In the genomic region with DNA sequence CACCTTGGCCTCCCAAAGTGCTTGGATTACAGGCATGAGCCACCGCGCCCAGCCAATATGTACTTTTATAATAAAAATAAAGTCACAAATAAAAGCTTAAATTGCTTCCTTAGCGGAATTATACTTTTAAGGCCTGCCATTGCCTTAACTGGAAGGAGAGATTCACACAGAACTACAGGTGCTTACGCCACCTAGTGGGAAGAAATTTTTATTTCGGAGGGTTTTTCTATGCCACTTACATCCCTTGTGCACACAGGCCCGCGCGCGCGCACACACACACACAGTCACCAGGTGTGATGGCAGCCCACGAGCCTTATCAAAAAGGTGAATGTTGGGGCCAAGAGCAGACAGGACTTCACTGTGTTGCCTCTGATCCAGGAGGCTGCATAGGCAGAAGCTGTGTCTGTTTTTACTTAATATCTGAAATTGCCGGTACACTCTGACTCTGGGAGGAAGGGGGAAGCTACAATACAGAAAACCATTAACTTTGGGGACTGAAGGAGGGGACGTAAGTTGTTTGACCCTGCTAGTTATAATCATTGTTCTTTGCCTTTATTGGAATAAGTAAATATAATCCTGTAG, we compare ENCODE assay signal across 8 cellular contexts.
DNase-seq lines count a peak whose midpoint lies in the region; ATAC-seq, FAIRE-seq and TF ChIP-seq lines count a peak whose summit lies in the region.

No MANE protein-coding gene starts in this region.

- FAIRE-seq in RCC 7860 (lab: Jason Lieb, UNC) = no peak

- ATAC-seq in left colon = peak; percentile 82
- ATAC-seq in stimulated activated memory B cell treated with anti-CD40 and anti-IgM and Interleukin-4, amounts not matched to agents 10 μg/mL and 1 μg/mL and 100 μg/mL, for 72 hours = peak; percentile 71
- no peak for ATAC-seq in GM21367 (IDR thresholded peaks at IDR 0.05; ENCODE audit: unreplicated experiment)
- no peak for ATAC-seq in GM19452 (IDR thresholded peaks at IDR 0.05; ENCODE audit: unreplicated experiment)

- no peak overlapping the region for H3K4me3 Mint-ChIP-seq in chondrocyte (ENCODE audit: unreplicated experiment)
- H3K4me3 Mint-ChIP-seq in stimulated activated memory B cell treated with anti-CD40 and anti-IgM and Interleukin-4, amounts not matched to agents 10 μg/mL and 1 μg/mL and 100 μg/mL, for 72 hours = no peak overlapping the region

- intact Hi-C loops in left colon (cut with DNase I, micrococcal nuclease) = loop anchor here in 1 of 2 donors (5.0 to 10.0 kb wide), 3 partner anchors 380 to 670 kb away; no protein-coding TSS in a partner anchor

- no peak overlapping the region for H3K27ac Mint-ChIP-seq in chondrocyte (ENCODE audit: unreplicated experiment)
- no peak overlapping the region for H3K27ac Mint-ChIP-seq in stimulated activated memory B cell treated with anti-CD40 and anti-IgM and Interleukin-4, amounts not matched to agents 10 μg/mL and 1 μg/mL and 100 μg/mL, for 72 hours

- peaks cover 2% of the 10 kb centered on the region for H3K27me3 Mint-ChIP-seq in chondrocyte (ENCODE audit: low read depth)
- no peaks in the 10 kb centered on the region for H3K27me3 Mint-ChIP-seq in stimulated activated memory B cell treated with anti-CD40 and anti-IgM and Interleukin-4, amounts not matched to agents 10 μg/mL and 1 μg/mL and 100 μg/mL, for 72 hours

- DNase-seq in GM10266 (ENCODE audit: extremely low spot score) (peak; percentile 14), Kasumi-1 (lab: John Stamatoyannopoulos, UW) (peak; percentile 68 to 90), RCC 7860 (ENCODE audit: low spot score) (peak; percentile 27), chondrocyte (ENCODE audit: low spot score) (no peak), left colon (peak in 1 of 2 donors; percentile 53)

- peak; percentile 38 for TF ChIP-seq CTCF in GM10266 (IDR thresholded peaks at IDR 0.05; ENCODE audit: control insufficient read depth, insufficient read depth, low read depth, missing control alignments)
- TF ChIP-seq CTCF in chondrocyte (IDR thresholded peaks at IDR 0.05) = peak; percentile 86

- H3K36me3 Mint-ChIP-seq in chondrocyte (ENCODE audit: low read depth) = no peaks in the 10 kb centered on the region
- H3K36me3 Mint-ChIP-seq in stimulated activated memory B cell treated with anti-CD40 and anti-IgM and Interleukin-4, amounts not matched to agents 10 μg/mL and 1 μg/mL and 100 μg/mL, for 72 hours = no peaks in the 10 kb centered on the region

- H3K4me1 Mint-ChIP-seq in chondrocyte (ENCODE audit: low read depth) = peaks cover 14% of the 10 kb centered on the region
- peaks cover 5% of the 10 kb centered on the region for H3K4me1 Mint-ChIP-seq in stimulated activated memory B cell treated with anti-CD40 and anti-IgM and Interleukin-4, amounts not matched to agents 10 μg/mL and 1 μg/mL and 100 μg/mL, for 72 hours

- no peaks in the 10 kb centered on the region for H3K9me3 Mint-ChIP-seq in chondrocyte (ENCODE audit: low read depth)
- H3K9me3 Mint-ChIP-seq in stimulated activated memory B cell treated with anti-CD40 and anti-IgM and Interleukin-4, amounts not matched to agents 10 μg/mL and 1 μg/mL and 100 μg/mL, for 72 hours = no peaks in the 10 kb centered on the region

Comparison
In these comparisons a context has a peak if more than half of its experiments do, and no peak if none do; other contexts are left out.
1. ATAC-seq: peak in left colon (single experiment) and stimulated activated memory B cell treated with anti-CD40 and anti-IgM and Interleukin-4, amounts not matched to agents 10 μg/mL and 1 μg/mL and 100 μg/mL, for 72 hours (single experiment); none in GM21367 (single experiment) and GM19452 (single experiment).